1 cellular context compared by ENCODE assay signal in the genomic region with DNA sequence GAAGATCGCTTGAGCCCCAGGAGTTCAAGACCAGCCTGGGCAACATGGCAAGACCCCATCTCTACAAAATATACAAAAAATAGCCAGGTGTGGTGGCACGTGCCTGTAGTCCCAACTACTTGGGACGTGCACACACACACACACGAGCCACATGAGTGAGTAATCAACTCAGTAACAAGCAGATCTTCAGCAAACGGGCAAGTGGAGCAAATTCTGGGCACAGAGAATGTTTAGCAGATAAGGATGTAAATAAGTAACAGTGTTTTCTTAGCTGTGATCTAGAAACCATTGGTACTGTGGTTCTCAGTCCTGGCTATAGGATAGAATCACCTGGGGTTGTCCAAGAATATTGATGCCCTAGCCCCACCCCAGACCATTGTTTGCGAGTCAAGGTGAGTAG.
TF ChIP-seq lines count a peak whose summit lies in the region.

No MANE protein-coding gene starts in this region.

TF ChIP-seq in HepG2, 621 proteins besides CTCF, POLR2A, EP300 and RAD21:
- TF ChIP-seq, protein P1, sequence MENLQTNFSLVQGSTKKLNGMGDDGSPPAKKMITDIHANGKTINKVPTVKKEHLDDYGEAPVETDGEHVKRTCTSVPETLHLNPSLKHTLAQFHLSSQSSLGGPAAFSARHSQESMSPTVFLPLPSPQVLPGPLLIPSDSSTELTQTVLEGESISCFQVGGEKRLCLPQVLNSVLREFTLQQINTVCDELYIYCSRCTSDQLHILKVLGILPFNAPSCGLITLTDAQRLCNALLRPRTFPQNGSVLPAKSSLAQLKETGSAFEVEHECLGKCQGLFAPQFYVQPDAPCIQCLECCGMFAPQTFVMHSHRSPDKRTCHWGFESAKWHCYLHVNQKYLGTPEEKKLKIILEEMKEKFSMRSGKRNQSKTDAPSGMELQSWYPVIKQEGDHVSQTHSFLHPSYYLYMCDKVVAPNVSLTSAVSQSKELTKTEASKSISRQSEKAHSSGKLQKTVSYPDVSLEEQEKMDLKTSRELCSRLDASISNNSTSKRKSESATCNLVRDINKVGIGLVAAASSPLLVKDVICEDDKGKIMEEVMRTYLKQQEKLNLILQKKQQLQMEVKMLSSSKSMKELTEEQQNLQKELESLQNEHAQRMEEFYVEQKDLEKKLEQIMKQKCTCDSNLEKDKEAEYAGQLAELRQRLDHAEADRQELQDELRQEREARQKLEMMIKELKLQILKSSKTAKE (CRISPR knock-in tag; IDR thresholded peaks at IDR 0.05; ENCODE audit: borderline replicate concordance) = 0 out of 2 replicates have a peak, but pooled peaks have one; percentile 23
- TF ChIP-seq ZNF780A (CRISPR knock-in tag; IDR thresholded peaks at IDR 0.05) (0 out of 2 replicates have a peak, but pooled peaks have one; percentile 29), ZNF121 (CRISPR knock-in tag; IDR thresholded peaks at IDR 0.05) (peak; percentile 84; the same call in 1 of the 2 replicates), ZSCAN22 (CRISPR knock-in tag; IDR thresholded peaks at IDR 0.05) (no peak)
- TF ChIP-seq, protein P2, sequence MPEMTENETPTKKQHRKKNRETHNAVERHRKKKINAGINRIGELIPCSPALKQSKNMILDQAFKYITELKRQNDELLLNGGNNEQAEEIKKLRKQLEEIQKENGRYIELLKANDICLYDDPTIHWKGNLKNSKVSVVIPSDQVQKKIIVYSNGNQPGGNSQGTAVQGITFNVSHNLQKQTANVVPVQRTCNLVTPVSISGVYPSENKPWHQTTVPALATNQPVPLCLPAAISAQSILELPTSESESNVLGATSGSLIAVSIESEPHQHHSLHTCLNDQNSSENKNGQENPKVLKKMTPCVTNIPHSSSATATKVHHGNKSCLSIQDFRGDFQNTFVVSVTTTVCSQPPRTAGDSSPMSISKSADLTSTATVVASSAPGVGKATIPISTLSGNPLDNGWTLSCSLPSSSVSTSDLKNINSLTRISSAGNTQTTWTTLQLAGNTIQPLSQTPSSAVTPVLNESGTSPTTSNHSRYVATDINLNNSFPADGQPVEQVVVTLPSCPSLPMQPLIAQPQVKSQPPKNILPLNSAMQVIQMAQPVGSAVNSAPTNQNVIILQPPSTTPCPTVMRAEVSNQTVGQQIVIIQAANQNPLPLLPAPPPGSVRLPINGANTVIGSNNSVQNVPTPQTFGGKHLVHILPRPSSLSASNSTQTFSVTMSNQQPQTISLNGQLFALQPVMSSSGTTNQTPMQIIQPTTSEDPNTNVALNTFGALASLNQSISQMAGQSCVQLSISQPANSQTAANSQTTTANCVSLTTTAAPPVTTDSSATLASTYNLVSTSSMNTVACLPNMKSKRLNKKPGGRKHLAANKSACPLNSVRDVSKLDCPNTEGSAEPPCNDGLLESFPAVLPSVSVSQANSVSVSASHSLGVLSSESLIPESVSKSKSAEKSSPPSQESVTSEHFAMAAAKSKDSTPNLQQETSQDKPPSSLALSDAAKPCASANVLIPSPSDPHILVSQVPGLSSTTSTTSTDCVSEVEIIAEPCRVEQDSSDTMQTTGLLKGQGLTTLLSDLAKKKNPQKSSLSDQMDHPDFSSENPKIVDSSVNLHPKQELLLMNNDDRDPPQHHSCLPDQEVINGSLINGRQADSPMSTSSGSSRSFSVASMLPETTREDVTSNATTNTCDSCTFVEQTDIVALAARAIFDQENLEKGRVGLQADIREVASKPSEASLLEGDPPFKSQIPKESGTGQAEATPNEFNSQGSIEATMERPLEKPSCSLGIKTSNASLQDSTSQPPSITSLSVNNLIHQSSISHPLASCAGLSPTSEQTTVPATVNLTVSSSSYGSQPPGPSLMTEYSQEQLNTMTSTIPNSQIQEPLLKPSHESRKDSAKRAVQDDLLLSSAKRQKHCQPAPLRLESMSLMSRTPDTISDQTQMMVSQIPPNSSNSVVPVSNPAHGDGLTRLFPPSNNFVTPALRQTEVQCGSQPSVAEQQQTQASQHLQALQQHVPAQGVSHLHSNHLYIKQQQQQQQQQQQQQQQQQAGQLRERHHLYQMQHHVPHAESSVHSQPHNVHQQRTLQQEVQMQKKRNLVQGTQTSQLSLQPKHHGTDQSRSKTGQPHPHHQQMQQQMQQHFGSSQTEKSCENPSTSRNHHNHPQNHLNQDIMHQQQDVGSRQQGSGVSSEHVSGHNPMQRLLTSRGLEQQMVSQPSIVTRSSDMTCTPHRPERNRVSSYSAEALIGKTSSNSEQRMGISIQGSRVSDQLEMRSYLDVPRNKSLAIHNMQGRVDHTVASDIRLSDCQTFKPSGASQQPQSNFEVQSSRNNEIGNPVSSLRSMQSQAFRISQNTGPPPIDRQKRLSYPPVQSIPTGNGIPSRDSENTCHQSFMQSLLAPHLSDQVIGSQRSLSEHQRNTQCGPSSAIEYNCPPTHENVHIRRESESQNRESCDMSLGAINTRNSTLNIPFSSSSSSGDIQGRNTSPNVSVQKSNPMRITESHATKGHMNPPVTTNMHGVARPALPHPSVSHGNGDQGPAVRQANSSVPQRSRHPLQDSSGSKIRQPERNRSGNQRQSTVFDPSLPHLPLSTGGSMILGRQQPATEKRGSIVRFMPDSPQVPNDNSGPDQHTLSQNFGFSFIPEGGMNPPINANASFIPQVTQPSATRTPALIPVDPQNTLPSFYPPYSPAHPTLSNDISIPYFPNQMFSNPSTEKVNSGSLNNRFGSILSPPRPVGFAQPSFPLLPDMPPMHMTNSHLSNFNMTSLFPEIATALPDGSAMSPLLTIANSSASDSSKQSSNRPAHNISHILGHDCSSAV (CRISPR knock-in tag; IDR thresholded peaks at IDR 0.05; ENCODE audit: borderline replicate concordance) = no peak
- TF ChIP-seq, protein P3, sequence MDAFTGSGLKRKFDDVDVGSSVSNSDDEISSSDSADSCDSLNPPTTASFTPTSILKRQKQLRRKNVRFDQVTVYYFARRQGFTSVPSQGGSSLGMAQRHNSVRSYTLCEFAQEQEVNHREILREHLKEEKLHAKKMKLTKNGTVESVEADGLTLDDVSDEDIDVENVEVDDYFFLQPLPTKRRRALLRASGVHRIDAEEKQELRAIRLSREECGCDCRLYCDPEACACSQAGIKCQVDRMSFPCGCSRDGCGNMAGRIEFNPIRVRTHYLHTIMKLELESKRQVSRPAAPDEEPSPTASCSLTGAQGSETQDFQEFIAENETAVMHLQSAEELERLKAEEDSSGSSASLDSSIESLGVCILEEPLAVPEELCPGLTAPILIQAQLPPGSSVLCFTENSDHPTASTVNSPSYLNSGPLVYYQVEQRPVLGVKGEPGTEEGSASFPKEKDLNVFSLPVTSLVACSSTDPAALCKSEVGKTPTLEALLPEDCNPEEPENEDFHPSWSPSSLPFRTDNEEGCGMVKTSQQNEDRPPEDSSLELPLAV (CRISPR knock-in tag; conservative IDR thresholded peaks at IDR 0.05; ENCODE audit: low read depth) = 0 out of 2 replicates have a peak, but pooled peaks have one; percentile 55
